11 cellular contexts compared by ENCODE assay signal in the genomic region with DNA sequence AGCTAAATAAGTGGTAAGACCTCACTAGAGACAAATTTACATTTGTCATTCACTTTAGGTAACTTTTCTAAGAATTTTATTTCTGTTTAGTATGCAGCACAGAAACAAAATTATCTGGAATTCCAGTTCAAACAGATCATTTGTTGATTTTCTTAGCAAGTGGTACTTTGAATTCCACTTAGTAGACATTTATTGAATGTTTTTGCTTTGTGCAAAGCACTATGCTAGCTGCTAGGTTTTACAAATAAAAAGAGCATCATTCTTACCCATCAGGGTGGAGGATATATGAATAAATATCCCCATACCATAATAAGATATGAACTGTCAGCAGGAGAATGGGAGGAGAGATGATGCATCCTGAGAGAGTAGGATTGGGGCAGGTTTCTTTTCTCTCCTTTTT.
"Had no signal": no experiment of that assay in that cellular context is flagged by ENCODE, and none has a peak within 500 bp of the region (broad histone marks: within the 10 kb centered on the region; RNA-seq: fewer than 3 reads in every experiment).

No MANE protein-coding gene starts in this region.

- ATAC-seq: GM23338, HCT116 had no signal

- H3K9me3 Mint-ChIP-seq: HFFc6 had no signal

- H3K4me2 ChIP-seq: GM23338 had no signal

- H3K4me3 ChIP-seq: GM23248, GM23338, HAP-1 had no signal

- H3K36me3 ChIP-seq: HAP-1 had no signal

- H3K9me3 ChIP-seq: HAP-1 had no signal

- H3K27ac ChIP-seq: GM23248 had no signal

- H3K27ac Mint-ChIP-seq: GM23338, H9, HFFc6 had no signal

- FAIRE-seq: H1, H54 had no signal

- DNase-seq: GM23248, GOT3, H7, H9, HCEC 1CT, HFFc6 had no signal
